14 cellular contexts compared by ENCODE assay signal in the genomic region with DNA sequence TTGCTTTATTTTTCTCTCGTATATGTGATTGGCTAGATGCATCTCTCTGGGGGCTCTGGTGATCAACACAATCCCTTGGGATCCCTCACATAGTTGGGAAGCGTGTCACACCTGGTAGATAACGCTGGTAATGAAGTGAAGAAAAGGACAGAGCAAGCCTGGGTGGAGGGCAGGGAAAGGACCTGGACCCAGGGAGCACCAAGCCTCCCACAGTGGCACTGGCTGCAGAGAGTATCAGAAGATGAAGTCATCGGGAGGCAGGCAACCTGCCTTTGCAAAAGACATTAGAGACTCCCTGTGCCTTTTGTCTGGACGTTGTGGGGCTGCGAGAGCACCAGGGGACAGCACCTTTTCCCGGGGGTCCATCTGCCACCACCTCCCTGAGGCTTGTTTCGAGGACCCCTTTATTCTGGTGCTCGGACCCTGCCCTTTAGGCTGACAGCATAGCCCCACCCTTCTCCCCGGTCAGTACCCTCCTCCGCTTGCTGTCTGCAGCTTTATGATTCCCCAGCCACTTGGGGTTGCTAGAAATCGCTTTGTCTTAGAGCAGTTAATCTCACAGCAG.
"Had no signal": no experiment of that assay in that cellular context is flagged by ENCODE, and none has a peak within 500 bp of the region (broad histone marks: within the 10 kb centered on the region; RNA-seq: fewer than 3 reads in every experiment).

No MANE protein-coding gene starts in this region.

- DNase-seq: activated CD4-positive, alpha-beta T cell treated with anti-CD3 and anti-CD28 coated beads, Interleukin-2, amount 50 U/mL, for 48 hours; activated naive CD4-positive, alpha-beta T cell treated with anti-CD3 and anti-CD28 coated beads, Interleukin-2, amount 10 ng/mL, durations not matched to agents 7 days and 5 days; foreskin fibroblast; immature natural killer cell; pancreas; sigmoid colon; stimulated activated CD4-positive, alpha-beta T cell treated with anti-CD3 and anti-CD28 coated beads, Interleukin-12 subunit alpha, Interleukin-12 subunit beta, amount 100 ng/mL, for 4 hours; stimulated activated CD4-positive, alpha-beta T cell treated with anti-CD3 and anti-CD28 coated beads, Interleukin-2, amount 100 ng/mL, for 24 hours; stomach; T-helper 9 cell; upper lobe of right lung had no signal

- ATAC-seq: pancreas, upper lobe of right lung had no signal

- H3K4me3 ChIP-seq: cardiac muscle cell, pancreas, sigmoid colon, stomach, thoracic aorta, upper lobe of right lung had no signal

- H3K27ac ChIP-seq: cardiac muscle cell, sigmoid colon, stomach, thoracic aorta, upper lobe of right lung, VCaP had no signal

- H3K9me3 ChIP-seq: pancreas, sigmoid colon, stomach, thoracic aorta, upper lobe of right lung had no signal

- H3K4me1 ChIP-seq: sigmoid colon, stomach, upper lobe of right lung had no signal

- H3K27me3 ChIP-seq: cardiac muscle cell, pancreas, sigmoid colon, stomach, upper lobe of right lung had no signal
